1 cellular context compared by ENCODE assay signal in genomic region chr12:120292661-120293531, GRCh38.
TF ChIP-seq lines count a peak whose summit lies in the region.

Gene RNU4-1, minus strand, starts transcription at chr12:120293237.

TF ChIP-seq in HepG2, 621 proteins besides CTCF, POLR2A, EP300 and RAD21 (continued from another document and continues in another):
- peak; percentile 12; the same call in 1 of the 2 replicates for TF ChIP-seq STAT6 (CRISPR knock-in tag; IDR thresholded peaks at IDR 0.05; ENCODE audit: borderline replicate concordance)
- peak; percentile 85; the same call in 1 of the 2 replicates for TF ChIP-seq SIN3A (IDR thresholded peaks at IDR 0.05; ENCODE audit: borderline replicate concordance, low read depth, low read length)
- no peak for TF ChIP-seq ZNF326 (CRISPR knock-in tag; IDR thresholded peaks at IDR 0.05; ENCODE audit: borderline replicate concordance)
- TF ChIP-seq XBP1 (CRISPR knock-in tag; IDR thresholded peaks at IDR 0.05), result no peak
- TF ChIP-seq TAF15 (IDR thresholded peaks at IDR 0.05; ENCODE audit: low read depth, low read length, poor library complexity, severe bottlenecking), result no peak
- TF ChIP-seq ZNF556 (CRISPR knock-in tag; IDR thresholded peaks at IDR 0.05; ENCODE audit: borderline replicate concordance), result no peak; the same call in 1 of the 2 replicates
- TF ChIP-seq TFDP1 (CRISPR knock-in tag; IDR thresholded peaks at IDR 0.05; ENCODE audit: borderline replicate concordance), result peak; percentile 44; the same call in 1 of the 2 replicates
- TF ChIP-seq ZNF350 (CRISPR knock-in tag; IDR thresholded peaks at IDR 0.05; ENCODE audit: borderline replicate concordance, low read depth), result no peak
- TF ChIP-seq LRRFIP1 (CRISPR knock-in tag; conservative IDR thresholded peaks at IDR 0.05), result no peak
- no peak for TF ChIP-seq PBX2 (CRISPR knock-in tag; IDR thresholded peaks at IDR 0.05)
- no peak for TF ChIP-seq NFKBIZ (CRISPR knock-in tag; IDR thresholded peaks at IDR 0.05)
- TF ChIP-seq ZHX1 (CRISPR knock-in tag; IDR thresholded peaks at IDR 0.05; ENCODE audit: low read depth), result peak; percentile 63; the same call in 1 of the 2 replicates
- TF ChIP-seq ELK4 (CRISPR knock-in tag; IDR thresholded peaks at IDR 0.05; ENCODE audit: borderline replicate concordance), result peak; percentile 68
- TF ChIP-seq RFXANK (CRISPR knock-in tag; IDR thresholded peaks at IDR 0.05), result 0 out of 2 replicates have a peak, but pooled peaks have one; percentile 31
- no peak for TF ChIP-seq CENPBD1 (CRISPR knock-in tag; IDR thresholded peaks at IDR 0.05; ENCODE audit: borderline replicate concordance, low read depth)
- TF ChIP-seq MLLT10 (CRISPR knock-in tag; IDR thresholded peaks at IDR 0.05), result no peak
- no peak for TF ChIP-seq GLI4 (CRISPR knock-in tag; IDR thresholded peaks at IDR 0.05; ENCODE audit: borderline replicate concordance)
- no peak for TF ChIP-seq KDM6A (CRISPR knock-in tag; IDR thresholded peaks at IDR 0.05; ENCODE audit: low read depth)
- TF ChIP-seq TOPORS (CRISPR knock-in tag; IDR thresholded peaks at IDR 0.05), result peak; percentile 77
- TF ChIP-seq BORCS8-MEF2B (CRISPR knock-in tag; IDR thresholded peaks at IDR 0.05), result 0 out of 2 replicates have a peak, but pooled peaks have one; percentile 59
- 0 out of 2 replicates have a peak, but pooled peaks have one; percentile 73 for TF ChIP-seq ZNF780A (CRISPR knock-in tag; IDR thresholded peaks at IDR 0.05)
- peak; percentile 66; the same call in 1 of the 2 replicates for TF ChIP-seq ZNF124 (CRISPR knock-in tag; IDR thresholded peaks at IDR 0.05)
- TF ChIP-seq ZNF446 (CRISPR knock-in tag; IDR thresholded peaks at IDR 0.05), result no peak
- peak; percentile 45; the same call in 1 of the 2 replicates for TF ChIP-seq ARID4A (CRISPR knock-in tag; IDR thresholded peaks at IDR 0.05; ENCODE audit: borderline replicate concordance)
- peak; percentile 89 for TF ChIP-seq IRF2 (CRISPR knock-in tag; IDR thresholded peaks at IDR 0.05)
- no peak for TF ChIP-seq HMG20A (CRISPR knock-in tag; IDR thresholded peaks at IDR 0.05; ENCODE audit: borderline replicate concordance)
- TF ChIP-seq ARID3A (IDR thresholded peaks at IDR 0.05; ENCODE audit: low read depth, low read length), result no peak; the same call in 1 of the 2 replicates
- TF ChIP-seq BCLAF1 (IDR thresholded peaks at IDR 0.05), result no peak
- TF ChIP-seq ZNF713 (CRISPR knock-in tag; IDR thresholded peaks at IDR 0.05), result no peak
- TF ChIP-seq MATR3 (CRISPR knock-in tag; IDR thresholded peaks at IDR 0.05), result no peak
- TF ChIP-seq ZNF570 (CRISPR knock-in tag; IDR thresholded peaks at IDR 0.05; ENCODE audit: borderline replicate concordance), result no peak
- peak; percentile 28; the same call in 1 of the 2 replicates for TF ChIP-seq YEATS2 (CRISPR knock-in tag; IDR thresholded peaks at IDR 0.05; ENCODE audit: borderline replicate concordance)
- TF ChIP-seq E2F5 (CRISPR knock-in tag; conservative IDR thresholded peaks at IDR 0.05), result no peak
- no peak for TF ChIP-seq ZNF781 (CRISPR knock-in tag; IDR thresholded peaks at IDR 0.05; ENCODE audit: borderline replicate concordance, not compliant biosample characterization)
